In genomic region chr12:49643135-49643534, GRCh38 we compare ENCODE assay signal across 20 cellular contexts. TPM values are rescaled to one million over a fixed set of nuclear protein-coding genes. Genes with fewer than 3 reads are reported as not detected.
DNase-seq lines count a peak whose midpoint lies in the region; ATAC-seq and TF ChIP-seq lines count a peak whose summit lies in the region.
"Had no signal": no experiment of that assay in that cellular context is flagged by ENCODE, and none has a peak within 500 bp of the region (broad histone marks: within the 10 kb centered on the region; RNA-seq: fewer than 3 reads in every experiment).

No MANE protein-coding gene starts in this region.

- H3K27ac ChIP-seq in BLaER1 (no peak overlapping the region), epithelial cell of prostate (peak overlapping the region; percentile 80)
- H3K27ac ChIP-seq: 22Rv1 had no signal

- POLR2A ChIA-PET in activated CD8-positive, alpha-beta T cell treated with anti-CD3 and anti-CD28 coated beads, Interleukin-2, amount 10 ng/mL, durations not matched to agents 7 days and 5 days (lab: Charles Lee), result interaction anchor here (1.0 to 2.4 kb wide), 5 partner anchors 20 to 98 kb away, joined by 3 to 17 read pairs (median 3); partner anchors contain the start of genes PRPF40B and TMBIM6
- POLR2A ChIA-PET in activated CD8-positive, alpha-beta T cell treated with anti-CD3 and anti-CD28 coated beads for 36 hours (lab: Charles Lee), result interaction anchor here (1.0 to 2.2 kb wide), 2 partner anchors 62 to 66 kb away, joined by 5 to 6 read pairs; no protein-coding TSS in a partner anchor

- no peak for TF ChIP-seq CTCF in activated CD8-positive, alpha-beta T cell treated with anti-CD3 and anti-CD28 coated beads for 36 hours (IDR thresholded peaks at IDR 0.05)
- TF ChIP-seq CTCF in endothelial cell (IDR thresholded peaks at IDR 0.05; ENCODE audit: unreplicated experiment) (no peak), chondrocyte (IDR thresholded peaks at IDR 0.05) (no peak)

- intact Hi-C loops in activated CD8-positive, alpha-beta T cell treated with anti-CD3 and anti-CD28 coated beads for 36 hours (cut with micrococcal nuclease), result no loop called here

- H3K27me3 Mint-ChIP-seq in activated CD8-positive, alpha-beta T cell treated with anti-CD3 and anti-CD28 coated beads, Interleukin-2, amount 10 ng/mL, durations not matched to agents 7 days and 5 days (ENCODE audit: low read depth), result no peaks in the 10 kb centered on the region
- no peaks in the 10 kb centered on the region for H3K27me3 Mint-ChIP-seq in activated CD8-positive, alpha-beta T cell treated with anti-CD3 and anti-CD28 coated beads for 36 hours
- H3K27me3 Mint-ChIP-seq in endothelial cell (ENCODE audit: unreplicated experiment) (peaks cover 32% of the 10 kb centered on the region), chondrocyte (ENCODE audit: low read depth) (no peaks in the 10 kb centered on the region)
- H3K27me3 Mint-ChIP-seq: CD4-positive, alpha-beta memory T cell had no signal

- H3K36me3 ChIP-seq in BLaER1, result peaks cover 44% of the 10 kb centered on the region

- H3K4me1 ChIP-seq in BLaER1, result peaks cover 43% of the 10 kb centered on the region

- peak overlapping the region; percentile 50 for H3K27ac Mint-ChIP-seq in activated CD8-positive, alpha-beta T cell treated with anti-CD3 and anti-CD28 coated beads, Interleukin-2, amount 10 ng/mL, durations not matched to agents 7 days and 5 days
- no peak overlapping the region for H3K27ac Mint-ChIP-seq in activated CD8-positive, alpha-beta T cell treated with anti-CD3 and anti-CD28 coated beads for 36 hours
- peak overlapping the region; percentile 91 for H3K27ac Mint-ChIP-seq in stimulated activated effector memory CD8-positive, alpha-beta T cell treated with anti-CD3 and anti-CD28 coated beads, Interleukin-12 subunit alpha, Interleukin-12 subunit beta, amount 100 ng/mL, for 72 hours
- no peak overlapping the region for H3K27ac Mint-ChIP-seq in endothelial cell (ENCODE audit: unreplicated experiment)
- no peak overlapping the region for H3K27ac Mint-ChIP-seq in chondrocyte (ENCODE audit: unreplicated experiment)

- H3K9me3 Mint-ChIP-seq in activated CD8-positive, alpha-beta T cell treated with anti-CD3 and anti-CD28 coated beads, Interleukin-2, amount 10 ng/mL, durations not matched to agents 7 days and 5 days (ENCODE audit: insufficient read depth), result no peaks in the 10 kb centered on the region
- H3K9me3 Mint-ChIP-seq in activated CD8-positive, alpha-beta T cell treated with anti-CD3 and anti-CD28 coated beads for 36 hours, result no peaks in the 10 kb centered on the region
- no peaks in the 10 kb centered on the region for H3K9me3 Mint-ChIP-seq in stimulated activated effector memory CD8-positive, alpha-beta T cell treated with anti-CD3 and anti-CD28 coated beads, Interleukin-12 subunit alpha, Interleukin-12 subunit beta, amount 100 ng/mL, for 72 hours
- H3K9me3 Mint-ChIP-seq in endothelial cell (ENCODE audit: unreplicated experiment), result no peaks in the 10 kb centered on the region
- H3K9me3 Mint-ChIP-seq in chondrocyte (ENCODE audit: low read depth), result no peaks in the 10 kb centered on the region
- H3K9me3 Mint-ChIP-seq: CD4-positive, alpha-beta memory T cell had no signal

- peaks cover 32% of the 10 kb centered on the region for H3K4me1 Mint-ChIP-seq in activated CD8-positive, alpha-beta T cell treated with anti-CD3 and anti-CD28 coated beads, Interleukin-2, amount 10 ng/mL, durations not matched to agents 7 days and 5 days (ENCODE audit: low read depth)
- H3K4me1 Mint-ChIP-seq in activated CD8-positive, alpha-beta T cell treated with anti-CD3 and anti-CD28 coated beads for 36 hours (ENCODE audit: low read depth), result peaks cover 22% of the 10 kb centered on the region
- peaks cover 31% of the 10 kb centered on the region for H3K4me1 Mint-ChIP-seq in stimulated activated effector memory CD8-positive, alpha-beta T cell treated with anti-CD3 and anti-CD28 coated beads, Interleukin-12 subunit alpha, Interleukin-12 subunit beta, amount 100 ng/mL, for 72 hours
- H3K4me1 Mint-ChIP-seq in endothelial cell (ENCODE audit: unreplicated experiment) (peaks cover 71% of the 10 kb centered on the region), chondrocyte (ENCODE audit: low read depth) (peaks cover 17% of the 10 kb centered on the region)

- CTCF ChIA-PET in activated CD8-positive, alpha-beta T cell treated with anti-CD3 and anti-CD28 coated beads, Interleukin-2, amount 10 ng/mL, durations not matched to agents 7 days and 5 days (lab: Charles Lee), result interaction anchor here (0.7 to 37.2 kb wide), 9 partner anchors 11 to 196 kb away, joined by 3 to 695 read pairs (median 16); partner anchors contain the start of genes FMNL3 and TMBIM6
- CTCF ChIA-PET in activated CD8-positive, alpha-beta T cell treated with anti-CD3 and anti-CD28 coated beads for 36 hours (lab: Charles Lee), result interaction anchor here (0.7 to 25.4 kb wide), 12 partner anchors 11 to 135 kb away, joined by 3 to 556 read pairs (median 9); partner anchors contain the start of genes FMNL3 and TMBIM6

- H3K36me3 Mint-ChIP-seq in activated CD8-positive, alpha-beta T cell treated with anti-CD3 and anti-CD28 coated beads, Interleukin-2, amount 10 ng/mL, durations not matched to agents 7 days and 5 days (ENCODE audit: low read depth), result peaks cover 34% of the 10 kb centered on the region
- H3K36me3 Mint-ChIP-seq in activated CD8-positive, alpha-beta T cell treated with anti-CD3 and anti-CD28 coated beads for 36 hours (ENCODE audit: low read depth), result peaks cover 17% of the 10 kb centered on the region
- H3K36me3 Mint-ChIP-seq in stimulated activated effector memory CD8-positive, alpha-beta T cell treated with anti-CD3 and anti-CD28 coated beads, Interleukin-12 subunit alpha, Interleukin-12 subunit beta, amount 100 ng/mL, for 72 hours, result peaks cover 50% of the 10 kb centered on the region
- H3K36me3 Mint-ChIP-seq in endothelial cell (ENCODE audit: low read depth, unreplicated experiment) (peaks cover 50% of the 10 kb centered on the region), chondrocyte (ENCODE audit: low read depth) (peaks cover 21% of the 10 kb centered on the region)

- H4K20me1 ChIP-seq in BLaER1, result no peaks in the 10 kb centered on the region

- no peaks in the 10 kb centered on the region for H3K27me3 ChIP-seq in BLaER1
- H3K27me3 ChIP-seq: BLaER1 treated with 17β-estradiol and CSF1 and Interleukin-3, amounts not matched to agents 10 nM and 100 nM; MG63 had no signal

- DNase-seq in activated CD8-positive, alpha-beta T cell treated with anti-CD3 and anti-CD28 coated beads, Interleukin-2, amount 10 ng/mL, durations not matched to agents 7 days and 5 days, result no peak
- DNase-seq in activated CD8-positive, alpha-beta T cell treated with anti-CD3 and anti-CD28 coated beads for 36 hours, result no peak
- no peak for DNase-seq in epithelial cell of prostate (ENCODE audit: low read depth, low spot score)
- DNase-seq in stimulated activated effector memory CD8-positive, alpha-beta T cell treated with anti-CD3 and anti-CD28 coated beads, Interleukin-12 subunit alpha, Interleukin-12 subunit beta, amount 100 ng/mL, for 72 hours (ENCODE audit: low spot score in 2 of 2), result no peak
- DNase-seq in endothelial cell (ENCODE audit: low spot score), result no peak
- DNase-seq in chondrocyte (ENCODE audit: low spot score), result no peak
- DNase-seq: ACHN; CD4-positive, alpha-beta memory T cell; Kasumi-1; MG63; NCI-H1417; NCI-H1694 treated with DMSO at 0.1 percent for 48 hours; NCI-H2081 treated with DMSO at 0.1 percent for 48 hours; NCI-H2171 treated with DMSO at 0.1 percent for 48 hours; NCI-H524 treated with DMSO at 0.1 percent for 48 hours; Right ventricle myocardium superior had no signal

- H3K9me3 ChIP-seq in BLaER1, result no peaks in the 10 kb centered on the region
- H3K9me3 ChIP-seq: BLaER1 treated with 17β-estradiol and CSF1 and Interleukin-3, amounts not matched to agents 10 nM and 100 nM; MG63 had no signal

- peak overlapping the region; percentile 20; the same call in 1 of the 2 replicates for H3K9ac ChIP-seq in BLaER1

- H3K4me3 Mint-ChIP-seq in activated CD8-positive, alpha-beta T cell treated with anti-CD3 and anti-CD28 coated beads, Interleukin-2, amount 10 ng/mL, durations not matched to agents 7 days and 5 days, result no peak overlapping the region
- H3K4me3 Mint-ChIP-seq in activated CD8-positive, alpha-beta T cell treated with anti-CD3 and anti-CD28 coated beads for 36 hours, result no peak overlapping the region
- H3K4me3 Mint-ChIP-seq in stimulated activated effector memory CD8-positive, alpha-beta T cell treated with anti-CD3 and anti-CD28 coated beads, Interleukin-12 subunit alpha, Interleukin-12 subunit beta, amount 100 ng/mL, for 72 hours, result no peak overlapping the region
- H3K4me3 Mint-ChIP-seq in endothelial cell (ENCODE audit: unreplicated experiment), result no peak overlapping the region
- H3K4me3 Mint-ChIP-seq in chondrocyte (ENCODE audit: unreplicated experiment), result no peak overlapping the region
- H3K4me3 Mint-ChIP-seq: CD4-positive, alpha-beta memory T cell had no signal

- no peak overlapping the region for H3K4me2 ChIP-seq in BLaER1

- ATAC-seq in activated CD8-positive, alpha-beta T cell treated with anti-CD3 and anti-CD28 coated beads, Interleukin-2, amount 10 ng/mL, durations not matched to agents 7 days and 5 days, result no peak
- no peak for ATAC-seq in activated CD8-positive, alpha-beta T cell treated with anti-CD3 and anti-CD28 coated beads for 36 hours
- ATAC-seq in stimulated activated effector memory CD8-positive, alpha-beta T cell treated with anti-CD3 and anti-CD28 coated beads, Interleukin-12 subunit alpha, Interleukin-12 subunit beta, amount 100 ng/mL, for 72 hours, result no peak
- no peak for ATAC-seq in HG03378 (IDR thresholded peaks at IDR 0.05; ENCODE audit: unreplicated experiment)

- H3K4me3 ChIP-seq in BLaER1, result no peak overlapping the region
- H3K4me3 ChIP-seq: BLaER1 treated with 17β-estradiol and CSF1 and Interleukin-3, amounts not matched to agents 10 nM and 100 nM; MG63 had no signal

RNA-seq across cellular contexts. Expression of gene PRPF40B, which starts 19.8 kb away (rescaled TPM):
- 10 to 100 TPM; 14.4 to 14.6 TPM for total RNA-seq in activated CD8-positive, alpha-beta T cell treated with anti-CD3 and anti-CD28 coated beads, Interleukin-2, amount 10 ng/mL, durations not matched to agents 7 days and 5 days
- 1 to 10 TPM; 4.9 to 5.6 TPM for total RNA-seq in activated CD8-positive, alpha-beta T cell treated with anti-CD3 and anti-CD28 coated beads for 36 hours
- total RNA-seq in endothelial cell (ENCODE audit: unreplicated experiment), result 9.2 TPM
- total RNA-seq in chondrocyte, result 12.5 to 23.9 TPM (median 15.1 TPM) in 3 replicates

RNA-seq across cellular contexts. Expression of gene FAM186B, which starts 37.7 kb away (rescaled TPM):
- total RNA-seq in activated CD8-positive, alpha-beta T cell treated with anti-CD3 and anti-CD28 coated beads, Interleukin-2, amount 10 ng/mL, durations not matched to agents 7 days and 5 days, result under 1 TPM; 0.18 to 0.21 TPM
- total RNA-seq in activated CD8-positive, alpha-beta T cell treated with anti-CD3 and anti-CD28 coated beads for 36 hours, result not detected
- total RNA-seq in endothelial cell (ENCODE audit: unreplicated experiment) (1.9 TPM), chondrocyte (0.27 to 0.51 TPM (median 0.46 TPM) in 3 replicates)

Comparison
In these comparisons a context has a peak if more than half of its experiments do, and no peak if none do; other contexts are left out.
1. H3K27ac Mint-ChIP-seq: peak in activated CD8-positive, alpha-beta T cell treated with anti-CD3 and anti-CD28 coated beads, Interleukin-2, amount 10 ng/mL, durations not matched to agents 7 days and 5 days (single experiment) and stimulated activated effector memory CD8-positive, alpha-beta T cell treated with anti-CD3 and anti-CD28 coated beads, Interleukin-12 subunit alpha, Interleukin-12 subunit beta, amount 100 ng/mL, for 72 hours (single experiment); none in activated CD8-positive, alpha-beta T cell treated with anti-CD3 and anti-CD28 coated beads for 36 hours (single experiment), endothelial cell (single experiment) and chondrocyte (single experiment).